In genomic region chr7:119620769-119621168, GRCh38 we compare ENCODE assay signal across 31 cellular contexts.
"Had no signal": no experiment of that assay in that cellular context is flagged by ENCODE, and none has a peak within 500 bp of the region (broad histone marks: within the 10 kb centered on the region; RNA-seq: fewer than 3 reads in every experiment).

No MANE protein-coding gene starts in this region.

- DNase-seq: activated CD4-positive, alpha-beta T cell treated with anti-CD3 and anti-CD28 coated beads, Interleukin-2, amount 10 ng/mL, durations not matched to agents 24 days and 14 days; activated CD4-positive, alpha-beta T cell treated with anti-CD3 and anti-CD28 coated beads, Interleukin-2, amount 50 U/mL, for 4 hours; activated CD8-positive, alpha-beta memory T cell treated with anti-CD3 and anti-CD28 coated beads, Interleukin-2, amount 50 U/mL, for 4 hours; activated gamma-delta T cell treated with Interleukin-2 at 50 U/mL for 16 hours; activated naive CD4-positive, alpha-beta T cell treated with anti-CD3 and anti-CD28 coated beads for 36 hours; activated T-cell treated with anti-CD3 and anti-CD28 coated beads for 4 hours; activated T-cell treated with anti-CD3 and anti-CD28 coated beads, Interleukin-2, amount 50 U/mL, for 4 hours; adrenal gland; caudate nucleus; cerebellar nuclear complex; Karpas-422; NCI-H1048; NCI-H1105 treated with DMSO at 0.1 percent for 48 hours; NCI-H1436; NCI-H1694; NCI-H1930; NCI-H2081 treated with DMSO at 0.1 percent for 48 hours; NCI-H226; NCI-H524 treated with DMSO at 0.1 percent for 48 hours; PC-3; SIG-M5; SW 1271; T-helper 1 cell; T-helper 2 cell; T-helper 9 cell; WERI-Rb-1 had no signal

- H3K27ac ChIP-seq: adrenal gland, RWPE1, WERI-Rb-1 had no signal

- H3K9me3 ChIP-seq: adrenal gland had no signal

- H3K4me1 ChIP-seq: adrenal gland had no signal

- H3K27ac Mint-ChIP-seq: activated CD4-positive, alpha-beta T cell treated with anti-CD3 and anti-CD28 coated beads, Interleukin-2, amount 10 ng/mL, durations not matched to agents 24 days and 14 days; activated naive CD4-positive, alpha-beta T cell treated with anti-CD3 and anti-CD28 coated beads for 36 hours; activated naive CD4-positive, alpha-beta T cell treated with anti-CD3 and anti-CD28 coated beads, Interleukin-2, amount 50 U/mL, for 72 hours; activated T-helper 1 cell treated with anti-CD3 and anti-CD28 coated beads, Interleukin-12 subunit alpha, Interleukin-12 subunit beta, Interleukin-2, Interleukin-4 antibody, amounts not matched to agents 30 ng/mL and 10 ng/mL and 1 ng/mL, durations not matched to agents 14 hours and 24 hours and 36 hours; brain had no signal

- H3K4me3 Mint-ChIP-seq: activated CD4-positive, alpha-beta T cell treated with anti-CD3 and anti-CD28 coated beads, Interleukin-2, amount 10 ng/mL, durations not matched to agents 24 days and 14 days; activated naive CD4-positive, alpha-beta T cell treated with anti-CD3 and anti-CD28 coated beads for 36 hours; activated T-cell treated with anti-CD3 and anti-CD28 coated beads, Interleukin-2, amount 50 U/mL, for 4 hours; activated T-helper 1 cell treated with anti-CD3 and anti-CD28 coated beads, Interleukin-12 subunit alpha, Interleukin-12 subunit beta, Interleukin-2, Interleukin-4 antibody, amounts not matched to agents 30 ng/mL and 10 ng/mL and 1 ng/mL, durations not matched to agents 14 hours and 24 hours and 36 hours; brain had no signal

- H3K4me3 ChIP-seq: adrenal gland had no signal

- H3K4me1 Mint-ChIP-seq: activated CD4-positive, alpha-beta T cell treated with anti-CD3 and anti-CD28 coated beads, Interleukin-2, amount 10 ng/mL, durations not matched to agents 24 days and 14 days; brain had no signal

- H3K36me3 Mint-ChIP-seq: activated naive CD4-positive, alpha-beta T cell treated with anti-CD3 and anti-CD28 coated beads, Interleukin-2, amount 50 U/mL, for 72 hours; brain had no signal

- H3K27me3 ChIP-seq: adrenal gland had no signal

- H3K9me3 Mint-ChIP-seq: brain had no signal

- ATAC-seq: activated naive CD4-positive, alpha-beta T cell treated with anti-CD3 and anti-CD28 coated beads, Interleukin-2, amount 50 U/mL, for 72 hours; activated T-cell treated with anti-CD3 and anti-CD28 coated beads, Interleukin-2, amount 50 U/mL, for 4 hours; PC-3; Right ventricle myocardium inferior had no signal

- H3K36me3 ChIP-seq: adrenal gland, WERI-Rb-1 had no signal

- H3K27me3 Mint-ChIP-seq: activated CD4-positive, alpha-beta T cell treated with anti-CD3 and anti-CD28 coated beads, Interleukin-2, amount 10 ng/mL, durations not matched to agents 24 days and 14 days; brain had no signal
